24 cellular contexts compared by ENCODE assay signal in the genomic region with DNA sequence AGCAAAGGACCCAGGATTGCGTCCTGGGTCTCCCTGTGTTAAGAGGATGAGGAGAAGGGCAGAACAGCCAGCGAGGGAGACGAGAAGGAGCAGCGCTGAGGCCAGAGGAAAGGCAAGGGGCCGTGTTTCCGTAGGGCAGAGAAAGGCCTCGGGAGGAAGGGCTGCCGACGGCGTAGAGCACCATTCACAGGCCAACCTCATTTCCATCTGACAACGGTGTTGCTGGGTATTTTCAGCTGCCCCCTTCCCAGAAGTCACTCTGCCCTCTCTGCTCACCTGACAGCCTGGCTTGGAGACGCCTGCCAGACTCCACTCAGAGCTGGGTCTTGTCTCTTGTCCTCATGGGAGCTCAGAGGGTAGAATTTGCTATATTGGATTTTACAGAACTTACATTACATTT.
"Had no signal": no experiment of that assay in that cellular context is flagged by ENCODE, and none has a peak within 500 bp of the region (broad histone marks: within the 10 kb centered on the region; RNA-seq: fewer than 3 reads in every experiment).

No MANE protein-coding gene starts in this region.

- H3K4me3 Mint-ChIP-seq: activated CD4-positive, alpha-beta memory T cell treated with anti-CD3 and anti-CD28 coated beads, Interleukin-2, amount 10 ng/mL, durations not matched to agents 7 days and 5 days; activated CD8-positive, alpha-beta memory T cell treated with anti-CD3 and anti-CD28 coated beads, Interleukin-2, amount 10 ng/mL, durations not matched to agents 7 days and 5 days; neural crest cell had no signal

- H3K27ac ChIP-seq: hepatocyte, right lobe of liver, testis, transverse colon had no signal

- H3K79me2 ChIP-seq: hepatocyte had no signal

- DNase-seq: activated CD4-positive, alpha-beta memory T cell treated with anti-CD3 and anti-CD28 coated beads, Interleukin-2, amount 10 ng/mL, durations not matched to agents 7 days and 5 days; activated CD4-positive, alpha-beta T cell treated with anti-CD3 and anti-CD28 coated beads, Interleukin-2, amount 10 ng/mL, durations not matched to agents 24 days and 14 days; activated CD4-positive, CD25-positive, alpha-beta regulatory T cell; activated CD8-positive, alpha-beta memory T cell treated with anti-CD3 and anti-CD28 coated beads, Interleukin-2, amount 10 ng/mL, durations not matched to agents 7 days and 5 days; activated naive CD4-positive, alpha-beta T cell; activated T-cell treated with anti-CD3 and anti-CD28 coated beads, Interleukin-2, amount 50 U/mL, for 72 hours; dermis blood vessel endothelial cell; effector CD4-positive, alpha-beta T cell; islet precursor cell; midbrain; naive thymus-derived CD4-positive, alpha-beta T cell; occipital lobe; stimulated activated CD4-positive, alpha-beta T cell treated with anti-CD3 and anti-CD28 coated beads, Interleukin-2, amount 100 ng/mL, for 48 hours; stimulated activated naive CD8-positive, alpha-beta T cell treated with anti-CD3 and anti-CD28 coated beads, Interleukin-15, Interleukin-2, amounts not matched to agents 100 U/mL and 50 U/mL, for 24 hours; testis; transverse colon had no signal

- H3K27me3 Mint-ChIP-seq: activated CD4-positive, alpha-beta memory T cell treated with anti-CD3 and anti-CD28 coated beads, Interleukin-2, amount 10 ng/mL, durations not matched to agents 7 days and 5 days; activated CD4-positive, alpha-beta T cell treated with anti-CD3 and anti-CD28 coated beads, Interleukin-2, amount 10 ng/mL, durations not matched to agents 24 days and 14 days; activated CD8-positive, alpha-beta memory T cell treated with anti-CD3 and anti-CD28 coated beads, Interleukin-2, amount 10 ng/mL, durations not matched to agents 7 days and 5 days; naive thymus-derived CD4-positive, alpha-beta T cell had no signal

- H3K4me2 ChIP-seq: hepatocyte had no signal

- ATAC-seq: activated CD8-positive, alpha-beta memory T cell treated with anti-CD3 and anti-CD28 coated beads, Interleukin-2, amount 10 ng/mL, durations not matched to agents 7 days and 5 days; activated T-cell treated with anti-CD3 and anti-CD28 coated beads, Interleukin-2, amount 50 U/mL, for 72 hours; naive thymus-derived CD4-positive, alpha-beta T cell; right lobe of liver; SK-N-SH treated with all-trans-retinoic acid at 6 μM for 48 hours; stimulated activated naive CD8-positive, alpha-beta T cell treated with anti-CD3 and anti-CD28 coated beads, Interleukin-15, Interleukin-2, amounts not matched to agents 100 U/mL and 50 U/mL, for 24 hours had no signal

- H3K4me1 ChIP-seq: right lobe of liver, testis, transverse colon had no signal

- H3K9me3 ChIP-seq: right lobe of liver, testis, transverse colon had no signal

- H3K4me3 ChIP-seq: hepatocyte, right lobe of liver, testis, transverse colon had no signal

- H3K9me3 Mint-ChIP-seq: activated CD4-positive, alpha-beta memory T cell treated with anti-CD3 and anti-CD28 coated beads, Interleukin-2, amount 10 ng/mL, durations not matched to agents 7 days and 5 days; activated CD4-positive, alpha-beta T cell treated with anti-CD3 and anti-CD28 coated beads, Interleukin-2, amount 10 ng/mL, durations not matched to agents 24 days and 14 days; activated T-cell treated with anti-CD3 and anti-CD28 coated beads, Interleukin-2, amount 50 U/mL, for 72 hours; naive thymus-derived CD4-positive, alpha-beta T cell; neural crest cell had no signal

- H2AFZ ChIP-seq: hepatocyte had no signal

- FAIRE-seq: bronchial epithelial cell, colon, endometrium, frontal cortex had no signal

- H3K27me3 ChIP-seq: hepatocyte, right lobe of liver, testis, transverse colon had no signal
